11 cellular contexts compared by ENCODE assay signal in the genomic region with DNA sequence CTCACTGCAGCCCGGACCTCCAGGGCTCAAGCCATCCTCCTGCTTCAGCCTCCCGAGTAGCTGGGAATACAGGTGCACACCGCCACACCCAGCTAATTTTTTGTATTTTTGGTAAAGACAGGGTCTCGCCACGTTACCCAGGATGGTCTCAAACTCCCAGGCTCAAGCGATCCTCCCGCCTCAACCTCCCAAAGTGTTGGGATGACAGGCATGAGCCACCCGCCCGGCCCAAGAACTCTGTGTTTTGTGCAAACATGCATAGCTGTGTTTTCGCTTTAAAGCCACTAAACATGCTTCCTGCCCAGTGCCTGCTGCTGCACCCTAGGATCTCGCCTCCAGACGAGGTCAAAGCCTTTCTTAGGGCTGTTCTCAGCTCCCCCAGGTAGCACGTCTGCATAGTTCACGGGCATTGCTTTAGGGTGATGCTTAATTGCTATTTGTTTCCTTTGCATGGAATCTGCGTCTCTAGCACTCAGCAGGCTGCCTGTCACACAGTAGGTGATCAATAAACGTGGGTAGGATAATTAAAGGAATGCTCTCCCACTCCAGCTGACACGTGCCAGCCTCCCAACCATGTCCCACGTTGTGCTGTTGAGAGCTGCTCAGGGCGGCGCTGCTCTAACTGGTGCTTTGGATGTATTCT. TPM values are rescaled to one million over a fixed set of nuclear protein-coding genes. Genes with fewer than 3 reads are reported as not detected.
A peak's percentile ranks its signal among the peaks of the same experiment; 100 is the strongest.
DNase-seq lines count a peak whose midpoint lies in the region; ATAC-seq and TF ChIP-seq lines count a peak whose summit lies in the region.
"Had no signal": no experiment of that assay in that cellular context is flagged by ENCODE, and none has a peak within 500 bp of the region (broad histone marks: within the 10 kb centered on the region; RNA-seq: fewer than 3 reads in every experiment).

No MANE protein-coding gene starts in this region.

- no peaks in the 10 kb centered on the region for H3K9me3 Mint-ChIP-seq in chondrocyte (ENCODE audit: low read depth)
- no peaks in the 10 kb centered on the region for H3K9me3 Mint-ChIP-seq in activated T-helper 1 cell treated with anti-CD3 and anti-CD28 coated beads, Interleukin-12 subunit alpha, Interleukin-12 subunit beta, Interleukin-2, Interleukin-4 antibody, amounts not matched to agents 30 ng/mL and 10 ng/mL and 1 ng/mL, durations not matched to agents 14 hours and 24 hours and 36 hours
- no peaks in the 10 kb centered on the region for H3K9me3 Mint-ChIP-seq in stimulated activated memory B cell treated with anti-CD40 and anti-IgM and Interleukin-4, amounts not matched to agents 10 μg/mL and 1 μg/mL and 100 μg/mL, for 72 hours

- H3K4me1 Mint-ChIP-seq in chondrocyte (ENCODE audit: low read depth) = peaks cover 30% of the 10 kb centered on the region
- no peaks in the 10 kb centered on the region for H3K4me1 Mint-ChIP-seq in activated T-helper 1 cell treated with anti-CD3 and anti-CD28 coated beads, Interleukin-12 subunit alpha, Interleukin-12 subunit beta, Interleukin-2, Interleukin-4 antibody, amounts not matched to agents 30 ng/mL and 10 ng/mL and 1 ng/mL, durations not matched to agents 14 hours and 24 hours and 36 hours (ENCODE audit: low read depth)
- peaks cover 1% of the 10 kb centered on the region for H3K4me1 Mint-ChIP-seq in stimulated activated memory B cell treated with anti-CD40 and anti-IgM and Interleukin-4, amounts not matched to agents 10 μg/mL and 1 μg/mL and 100 μg/mL, for 72 hours

- no peaks in the 10 kb centered on the region for H3K36me3 Mint-ChIP-seq in chondrocyte (ENCODE audit: low read depth)
- no peaks in the 10 kb centered on the region for H3K36me3 Mint-ChIP-seq in activated T-helper 1 cell treated with anti-CD3 and anti-CD28 coated beads, Interleukin-12 subunit alpha, Interleukin-12 subunit beta, Interleukin-2, Interleukin-4 antibody, amounts not matched to agents 30 ng/mL and 10 ng/mL and 1 ng/mL, durations not matched to agents 14 hours and 24 hours and 36 hours (ENCODE audit: low read depth)
- no peaks in the 10 kb centered on the region for H3K36me3 Mint-ChIP-seq in stimulated activated memory B cell treated with anti-CD40 and anti-IgM and Interleukin-4, amounts not matched to agents 10 μg/mL and 1 μg/mL and 100 μg/mL, for 72 hours

- CTCF ChIA-PET in HCT116 (lab: Charles Lee) = interaction anchor here (0.7 to 3.7 kb wide), 9 partner anchors 8 to 958 kb away, joined by 3 to 16 read pairs (median 3); no protein-coding TSS in a partner anchor

- no peaks in the 10 kb centered on the region for H3K9me2 ChIP-seq in HCT116 (ENCODE audit: insufficient read depth)

- H4K20me1 ChIP-seq in HCT116 (ENCODE audit: insufficient read depth) (no peaks in the 10 kb centered on the region), smooth muscle cell (ENCODE audit: low read depth) (no peaks in the 10 kb centered on the region)

- TF ChIP-seq RAD21 in HCT116 (IDR thresholded peaks at IDR 0.05; ENCODE audit: low read depth) = no peak

- H3K4me1 ChIP-seq in HCT116 (ENCODE audit: control insufficient read depth in 1 of 2, insufficient read depth in 2 of 2, low read length in 2 of 2) = peaks cover 28 to 41% of the 10 kb centered on the region in 2 experiments
- peaks cover 3 to 12% of the 10 kb centered on the region in 2 donors for H3K4me1 ChIP-seq in left lung
- H3K4me1 ChIP-seq in smooth muscle cell (ENCODE audit: low read depth) = peaks cover 3% of the 10 kb centered on the region

- H3K9ac ChIP-seq in HCT116 (ENCODE audit: low read length) = 0 out of 2 replicates have a peak overlapping the region, but pooled peaks have one; percentile 3
- no peak overlapping the region for H3K9ac ChIP-seq in smooth muscle cell (ENCODE audit: low read depth)

- POLR2A ChIA-PET in HCT116 (lab: Charles Lee) = interaction anchor here (1.4 kb wide), 1 partner anchor 10 kb away, joined by 6 read pairs; no protein-coding TSS in a partner anchor

- DNase-seq in HCT116 (ENCODE audit: low read depth, low spot score) = no peak
- no peak for DNase-seq in chondrocyte (ENCODE audit: low spot score)
- no peak for DNase-seq in left lung
- no peak for DNase-seq in smooth muscle cell (lab: John Stamatoyannopoulos, UW; ENCODE audit: unreplicated experiment)
- DNase-seq in activated T-helper 1 cell treated with anti-CD3 and anti-CD28 coated beads, Interleukin-12 subunit alpha, Interleukin-12 subunit beta, Interleukin-2, Interleukin-4 antibody, amounts not matched to agents 30 ng/mL and 10 ng/mL and 1 ng/mL, durations not matched to agents 14 hours and 24 hours and 36 hours (ENCODE audit: low spot score) = no peak
- no peak for DNase-seq in D341Med (ENCODE audit: low spot score)
- DNase-seq in SW 1271 (lab: John Stamatoyannopoulos, UW) = no peak
- DNase-seq: activated CD4-positive, CD25-positive, alpha-beta regulatory T cell; SIG-M5; stimulated activated CD4-positive, alpha-beta T cell treated with anti-CD3 and anti-CD28 coated beads, Interleukin-12 subunit alpha, Interleukin-12 subunit beta, amount 100 ng/mL, for 4 hours had no signal

- no peak for TF ChIP-seq POLR2A in HCT116 (IDR thresholded peaks at IDR 0.05; ENCODE audit: borderline replicate concordance, extremely low read depth, insufficient read depth, insufficient read length)

- H3K4me3 ChIP-seq in HCT116 (replicated peaks in 1 of 2; ENCODE audit: low read depth in 1 of 2, low read length in 2 of 2) = peak overlapping the region; percentile 12 to 35
- H3K4me3 ChIP-seq in left lung = peak overlapping the region in 1 of 2 donors; percentile 1
- no peak overlapping the region for H3K4me3 ChIP-seq in smooth muscle cell

- peak overlapping the region; percentile 94 for H3K27ac Mint-ChIP-seq in chondrocyte (ENCODE audit: unreplicated experiment)
- H3K27ac Mint-ChIP-seq in activated T-helper 1 cell treated with anti-CD3 and anti-CD28 coated beads, Interleukin-12 subunit alpha, Interleukin-12 subunit beta, Interleukin-2, Interleukin-4 antibody, amounts not matched to agents 30 ng/mL and 10 ng/mL and 1 ng/mL, durations not matched to agents 14 hours and 24 hours and 36 hours = no peak overlapping the region
- H3K27ac Mint-ChIP-seq in stimulated activated memory B cell treated with anti-CD40 and anti-IgM and Interleukin-4, amounts not matched to agents 10 μg/mL and 1 μg/mL and 100 μg/mL, for 72 hours = no peak overlapping the region

- ATAC-seq in HCT116 (peak; percentile 31), left lung (no peak)
- no peak for ATAC-seq in stimulated activated memory B cell treated with anti-CD40 and anti-IgM and Interleukin-4, amounts not matched to agents 10 μg/mL and 1 μg/mL and 100 μg/mL, for 72 hours

- H3K79me2 ChIP-seq in HCT116 (ENCODE audit: insufficient read depth, low read length) (no peaks in the 10 kb centered on the region), smooth muscle cell (ENCODE audit: low read depth) (no peaks in the 10 kb centered on the region)

- H3K4me2 ChIP-seq in HCT116 (ENCODE audit: low read length) (peak overlapping the region; percentile 72), smooth muscle cell (peak overlapping the region; percentile 83)

- peak overlapping the region; percentile 79 for H2AFZ ChIP-seq in HCT116 (ENCODE audit: low read depth, low read length, poor library complexity, severe bottlenecking)
- H2AFZ ChIP-seq in smooth muscle cell (ENCODE audit: low read depth) = peak overlapping the region; percentile 70

- peaks cover 8% of the 10 kb centered on the region for H3F3A ChIP-seq in smooth muscle cell (ENCODE audit: low read depth)

- H3K9me3 ChIP-seq in HCT116 (ENCODE audit: control insufficient read depth in 1 of 2, insufficient read depth in 1 of 2, low read depth in 1 of 2, low read length in 2 of 2) (no peaks in the 10 kb centered on the region), left lung (no peaks in the 10 kb centered on the region), smooth muscle cell (replicated peaks; ENCODE audit: low read depth) (no peaks in the 10 kb centered on the region)

- intact Hi-C loops in HCT116 (cut with micrococcal nuclease) (loop anchor here (1.0 to 10.0 kb wide), 5 partner anchors 20 to 1326 kb away; a partner anchor contains a TSS), left lung (cut with DNase I) (no loop called here)
- intact Hi-C loops in activated T-helper 1 cell treated with anti-CD3 and anti-CD28 coated beads, Interleukin-12 subunit alpha, Interleukin-12 subunit beta, Interleukin-2, Interleukin-4 antibody, amounts not matched to agents 30 ng/mL and 10 ng/mL and 1 ng/mL, durations not matched to agents 14 hours and 24 hours and 36 hours (cut with micrococcal nuclease) = no loop called here

- 59% methylated on average over 20 of the region's 20 CpGs for WGBS in smooth muscle cell (ENCODE audit: low lambda C conversion rate)

- H3K36me3 ChIP-seq in HCT116 (ENCODE audit: control insufficient read depth in 1 of 2, insufficient read depth in 2 of 2, low read length in 2 of 2) (no peaks in the 10 kb centered on the region), left lung (no peaks in the 10 kb centered on the region), smooth muscle cell (ENCODE audit: low read depth) (no peaks in the 10 kb centered on the region)

- no TSS peak for BruUV-seq in HCT116 (replicated peaks; lab: Mats Ljungman, UMichigan)

- no peaks in the 10 kb centered on the region for H3K27me3 Mint-ChIP-seq in chondrocyte (ENCODE audit: low read depth)
- H3K27me3 Mint-ChIP-seq in activated T-helper 1 cell treated with anti-CD3 and anti-CD28 coated beads, Interleukin-12 subunit alpha, Interleukin-12 subunit beta, Interleukin-2, Interleukin-4 antibody, amounts not matched to agents 30 ng/mL and 10 ng/mL and 1 ng/mL, durations not matched to agents 14 hours and 24 hours and 36 hours (ENCODE audit: insufficient read depth) = no peaks in the 10 kb centered on the region
- peaks cover 17% of the 10 kb centered on the region for H3K27me3 Mint-ChIP-seq in stimulated activated memory B cell treated with anti-CD40 and anti-IgM and Interleukin-4, amounts not matched to agents 10 μg/mL and 1 μg/mL and 100 μg/mL, for 72 hours

- peak overlapping the region; percentile 65 for H3K4me3 Mint-ChIP-seq in chondrocyte (ENCODE audit: unreplicated experiment)
- no peak overlapping the region for H3K4me3 Mint-ChIP-seq in activated T-helper 1 cell treated with anti-CD3 and anti-CD28 coated beads, Interleukin-12 subunit alpha, Interleukin-12 subunit beta, Interleukin-2, Interleukin-4 antibody, amounts not matched to agents 30 ng/mL and 10 ng/mL and 1 ng/mL, durations not matched to agents 14 hours and 24 hours and 36 hours
- no peak overlapping the region for H3K4me3 Mint-ChIP-seq in stimulated activated memory B cell treated with anti-CD40 and anti-IgM and Interleukin-4, amounts not matched to agents 10 μg/mL and 1 μg/mL and 100 μg/mL, for 72 hours

- RAD21 ChIA-PET in HCT116 (lab: Charles Lee; ENCODE audit: low non-redundant PET in 1 of 2, low total read pairs in 2 of 2, uncharacterized antibody in 2 of 2, unreplicated experiment in 2 of 2) = interaction anchor here (0.7 to 1.5 kb wide), 4 partner anchors 21 to 126 kb away, joined by 3 to 4 read pairs (median 3); no protein-coding TSS in a partner anchor

- TF ChIP-seq CTCF in HCT116 (IDR thresholded peaks at IDR 0.05 in 2 of 3, conservative IDR thresholded peaks at IDR 0.05 in 1 of 3; ENCODE audit: borderline replicate concordance in 1 of 3, insufficient read depth in 1 of 3, low read depth in 2 of 3, low read length in 2 of 3) (no peak), chondrocyte (IDR thresholded peaks at IDR 0.05) (no peak), left lung (IDR thresholded peaks at IDR 0.05) (no peak), smooth muscle cell (IDR thresholded peaks at IDR 0.05; ENCODE audit: borderline replicate concordance, insufficient read depth, poor library complexity, severe bottlenecking) (no peak)

- H3K27me3 ChIP-seq in HCT116 (ENCODE audit: insufficient read depth, low read length) (no peaks in the 10 kb centered on the region), left lung (no peaks in the 10 kb centered on the region), smooth muscle cell (ENCODE audit: low read depth) (no peaks in the 10 kb centered on the region)

- H3K27ac ChIP-seq in HCT116 (ENCODE audit: low read depth, low read length) = peak overlapping the region; percentile 45; the same call in 1 of the 2 replicates
- peak overlapping the region; percentile 30 to 37 for H3K27ac ChIP-seq in left lung
- no peak overlapping the region for H3K27ac ChIP-seq in smooth muscle cell (ENCODE audit: low read depth)

RNA-seq across cellular contexts. Expression of a gene that starts 51.0 kb away (rescaled TPM):
- total RNA-seq in HCT116 (2021; ENCODE audit: unreplicated experiment) = 60.5 TPM
- polyA plus RNA-seq in HCT116 (2012) = 13.8 and 17.7 TPM in 2 replicates
- total RNA-seq in chondrocyte = 53.3 to 78.3 TPM (median 77.9 TPM) in 3 replicates
- total RNA-seq in left lung = 10 to 100 TPM; 25.0 to 29.2 TPM
- total RNA-seq in smooth muscle cell = 10.4 and 11.6 TPM in 2 replicates
- 6.0 and 8.5 TPM in 2 replicates for polyA plus RNA-seq in smooth muscle cell
- total RNA-seq in activated T-helper 1 cell treated with anti-CD3 and anti-CD28 coated beads, Interleukin-12 subunit alpha, Interleukin-12 subunit beta, Interleukin-2, Interleukin-4 antibody, amounts not matched to agents 30 ng/mL and 10 ng/mL and 1 ng/mL, durations not matched to agents 14 hours and 24 hours and 36 hours = 37.7 and 37.9 TPM in 2 replicates
